ENCODE assay signal across 12 cellular contexts in genomic region chr7:90312745-90313144, GRCh38. TPM values are rescaled to one million over a fixed set of nuclear protein-coding genes. Genes with fewer than 3 reads are reported as not detected.
DNase-seq lines count a peak whose midpoint lies in the region; ATAC-seq, FAIRE-seq and TF ChIP-seq lines count a peak whose summit lies in the region.
"Had no signal": no experiment of that assay in that cellular context is flagged by ENCODE, and none has a peak within 500 bp of the region (broad histone marks: within the 10 kb centered on the region; RNA-seq: fewer than 3 reads in every experiment).

No MANE protein-coding gene starts in this region.

- H3F3A ChIP-seq in Loucy (ENCODE audit: low read depth), result no peaks in the 10 kb centered on the region

- H3K9me3 ChIP-seq in Loucy (ENCODE audit: insufficient read depth, low read depth, low read length), result no peaks in the 10 kb centered on the region
- H3K9me3 ChIP-seq in K562 (replicated peaks; ENCODE audit: control insufficient read depth, insufficient read depth, low read depth, low read length), result no peaks in the 10 kb centered on the region
- H3K9me3 ChIP-seq: pancreas had no signal

- no peak for TF ChIP-seq EP300 in K562 (IDR thresholded peaks at IDR 0.05; ENCODE audit: low read length)

- no peaks in the 10 kb centered on the region for H3K27me3 ChIP-seq in Loucy (ENCODE audit: insufficient read depth, low read length, poor library complexity, severe bottlenecking)
- H3K27me3 ChIP-seq in K562 (ENCODE audit: control insufficient read depth in 2 of 2, insufficient read depth in 2 of 2, low read length in 2 of 2), result no peaks in the 10 kb centered on the region; a peak in 1 of 5 replicates
- H3K27me3 ChIP-seq: pancreas had no signal

- no peaks in the 10 kb centered on the region for H3K36me3 ChIP-seq in Loucy (ENCODE audit: insufficient read depth, low read length)
- no peaks in the 10 kb centered on the region for H3K36me3 ChIP-seq in K562 (ENCODE audit: control insufficient read depth, insufficient read depth, low read length)
- H3K36me3 ChIP-seq: pancreas had no signal

- H3K4me2 ChIP-seq in Loucy (ENCODE audit: low read depth, low read length, poor library complexity, severe bottlenecking), result no peak overlapping the region
- H3K4me2 ChIP-seq in K562 (ENCODE audit: insufficient read depth, low read length), result no peak overlapping the region

- no TSS peak for BruUV-seq in K562 (replicated peaks; lab: Mats Ljungman, UMichigan)

- no peaks in the 10 kb centered on the region for H3K9me1 ChIP-seq in K562 (ENCODE audit: control insufficient read depth, insufficient read depth, low read length)

- TF ChIP-seq CTCF in GM12864 (IDR thresholded peaks at IDR 0.05; ENCODE audit: low read depth, low read length, missing control alignments) (peak; percentile 38), Loucy (conservative IDR thresholded peaks at IDR 0.05; ENCODE audit: low read length) (peak; percentile 57), K562 (IDR thresholded peaks at IDR 0.05 in 2 of 3, conservative IDR thresholded peaks at IDR 0.05 in 1 of 3; ENCODE audit: insufficient read depth in 2 of 3, low read depth in 1 of 3, low read length in 3 of 3) (peak in 1 of 3 experiments; percentile 47; a peak in 3 of 6 replicates)

- TF ChIP-seq RAD21 in K562 (CRISPR knock-in tag; conservative IDR thresholded peaks at IDR 0.05 in 1 of 2, IDR thresholded peaks at IDR 0.05 in 1 of 2), result peak in 1 of 2 experiments; percentile 49; a peak in 1 of 4 replicates

- in situ Hi-C loops in K562 (cut with MboI), result no loop called here

- intact Hi-C loops in K562 (cut with micrococcal nuclease), result loop anchor here (2.0 kb wide), 1 partner anchor 114 kb away; no protein-coding TSS in a partner anchor

- DNase-seq in GM12864 (ENCODE audit: low read depth) (no peak), K562 (ENCODE audit: extremely low read depth in 1 of 4, low spot score in 3 of 4) (peak in 1 of 4 experiments; percentile 11), myocyte (ENCODE audit: low read depth) (peak; percentile 25)
- DNase-seq in stimulated activated CD8-positive, alpha-beta memory T cell treated with anti-CD3 and anti-CD28 coated beads, Interleukin-4, amount 100 ng/mL, for 48 hours, result no peak
- DNase-seq: activated CD4-positive, alpha-beta memory T cell treated with anti-CD3 and anti-CD28 coated beads, Interleukin-2, amount 10 ng/mL, durations not matched to agents 7 days and 5 days; HCEC 1CT; pancreas had no signal

- H3K27ac ChIP-seq in K562 (ENCODE audit: extremely low read depth, low read depth, low read length), result no peak overlapping the region
- H3K27ac ChIP-seq: pancreas had no signal

- FAIRE-seq in K562 (lab: Jason Lieb, UNC), result peak; percentile 29
- FAIRE-seq: pancreas had no signal

- no peaks in the 10 kb centered on the region for H3K4me1 ChIP-seq in Loucy (ENCODE audit: insufficient read depth, low read length, poor library complexity, severe bottlenecking)
- H3K4me1 ChIP-seq in K562 (replicated peaks in 1 of 2; ENCODE audit: control insufficient read depth in 2 of 2, insufficient read depth in 2 of 2, low read length in 2 of 2), result no peaks in the 10 kb centered on the region
- H3K4me1 ChIP-seq: pancreas had no signal

- no peaks in the 10 kb centered on the region for H3K9me2 ChIP-seq in Loucy (replicated peaks; ENCODE audit: low read depth, low read length)

- no peak overlapping the region for H3K9ac ChIP-seq in Loucy (ENCODE audit: low read depth, low read length, poor library complexity, severe bottlenecking)
- H3K9ac ChIP-seq in K562 (ENCODE audit: insufficient read depth in 1 of 2, low read depth in 2 of 2, low read length in 2 of 2), result no peak overlapping the region

- H3K4me3 ChIP-seq in GM12864 (ENCODE audit: low read depth, low read length) (no peak overlapping the region), Loucy (ENCODE audit: low read length, poor library complexity, severe bottlenecking) (no peak overlapping the region), K562 (no peak overlapping the region)
- H3K4me3 ChIP-seq: pancreas had no signal

- H2AFZ ChIP-seq in Loucy (ENCODE audit: low read length) (no peak overlapping the region), K562 (ENCODE audit: low read depth, low read length) (no peak overlapping the region)

- H4K20me1 ChIP-seq in Loucy (ENCODE audit: insufficient read depth, low read length, poor library complexity, severe bottlenecking) (no peaks in the 10 kb centered on the region), K562 (replicated peaks; ENCODE audit: control insufficient read depth, insufficient read depth, low read length) (no peaks in the 10 kb centered on the region)

- ATAC-seq in K562 (peak; percentile 67; the same call in 2 of the 3 replicates), GM21723 (IDR thresholded peaks at IDR 0.05; ENCODE audit: unreplicated experiment) (no peak), HG03280 (IDR thresholded peaks at IDR 0.05; ENCODE audit: unreplicated experiment) (no peak), HG02678 (IDR thresholded peaks at IDR 0.05; ENCODE audit: unreplicated experiment) (no peak)
- ATAC-seq: pancreas had no signal

- H3K79me2 ChIP-seq in Loucy (ENCODE audit: insufficient read depth, low read length), result no peaks in the 10 kb centered on the region
- H3K79me2 ChIP-seq in K562 (ENCODE audit: control insufficient read depth, insufficient read depth, low read length), result no peaks in the 10 kb centered on the region

- 25% methylated on average over 2 of the region's 2 CpGs for whole genome bisulfite sequencing in K562 (ENCODE audit: insufficient coverage, low coverage, missing lambda C conversion rate)

- POLR2A ChIA-PET in K562 (lab: Yijun Ruan, JAX), result interaction anchor here (1.1 kb wide), 1 partner anchor 91 kb away, joined by 3 read pairs; the partner anchor contains the start of gene CLDN12

- CTCF ChIA-PET in K562 (lab: Yijun Ruan, JAX; ENCODE audit: low intra/inter-chr PET ratio), result no interaction called here

- no peak for TF ChIP-seq POLR2A in K562 (conservative IDR thresholded peaks at IDR 0.05)

TF ChIP-seq in K562, 482 proteins besides CTCF, POLR2A, EP300 and RAD21 (continues in another document):
- TF ChIP-seq ZFP30 (CRISPR knock-in tag; IDR thresholded peaks at IDR 0.05; ENCODE audit: borderline replicate concordance) (no peak), ZNF354B (CRISPR knock-in tag; IDR thresholded peaks at IDR 0.05) (no peak), MTA1 (IDR thresholded peaks at IDR 0.05; ENCODE audit: borderline replicate concordance) (no peak), NELFE (IDR thresholded peaks at IDR 0.05; ENCODE audit: insufficient read depth, insufficient read length) (no peak), TBP (optimal IDR thresholded peaks at IDR 0.05; ENCODE audit: low read depth, low read length) (no peak), NFE2 (IDR thresholded peaks at IDR 0.05; ENCODE audit: low read depth) (no peak)

RNA-seq across cellular contexts. Expression of gene FAM237B, which starts 8.4 kb away (rescaled TPM):
- not detected in 2 replicates for total RNA-seq in K562 (2011; cell fraction: chromatin; rRNA removed; ENCODE audit: low replicate concordance)
- not detected in 2 replicates for total RNA-seq in K562 (2011; cell fraction: nucleolus; rRNA removed)
- not detected in 2 replicates for total RNA-seq in K562 (2011; cell fraction: nucleoplasm; rRNA removed)
- total RNA-seq in K562 (2014; rRNA removed) (not detected in 2 replicates), K562 (2014; rRNA removed; fragmentation: Illumina TruSeq; extraction: Trizol) (not detected in 2 replicates), K562 (2015; rRNA removed; fragmentation: Illumina TruSeq; extraction: Trizol) (not detected in 2 replicates), K562 (2021) (not detected in 2 replicates), myocyte (not detected in 2 replicates)
- polyA plus RNA-seq in K562 (2011; rRNA removed) (not detected in 2 replicates), K562 (2014; fragmentation: Illumina TruSeq; extraction: Trizol) (not detected in 2 replicates), K562 (2014; fragmentation: Nextera tagmentation; extraction: Ambion mirVana) (not detected), K562 (2014; rRNA removed) (not detected in 2 replicates)
- not detected in 2 replicates for polyA plus RNA-seq in K562 (2011; cell fraction: cytosol; rRNA removed)
- not detected in 2 replicates for polyA plus RNA-seq in K562 (2011; cell fraction: nucleus; rRNA removed)
- not detected in 2 replicates for polyA plus RNA-seq in K562 (2012)
- polyA minus RNA-seq in K562 (2011; rRNA and poly(A)+ RNA removed), result not detected in 2 replicates
- not detected in 2 replicates for polyA minus RNA-seq in K562 (2011; cell fraction: cytosol; rRNA and poly(A)+ RNA removed)
- polyA minus RNA-seq in K562 (2011; cell fraction: nucleus; rRNA and poly(A)+ RNA removed), result not detected in 2 replicates
- polyA plus RNA-seq in myocyte (2012), result not detected
- total RNA-seq: activated CD4-positive, alpha-beta memory T cell treated with anti-CD3 and anti-CD28 coated beads, Interleukin-2, amount 10 ng/mL, durations not matched to agents 7 days and 5 days; cardiac septum; pancreas had no signal
- polyA plus RNA-seq: pancreas had no signal

RNA-seq across cellular contexts. Expression of gene GTPBP10, which starts 33.8 kb away (rescaled TPM):
- total RNA-seq in K562 (2011; cell fraction: chromatin; rRNA removed; ENCODE audit: low replicate concordance), result 46.1 and 128 TPM in 2 replicates
- total RNA-seq in K562 (2011; cell fraction: nucleolus; rRNA removed), result 21.3 and 33.0 TPM in 2 replicates
- total RNA-seq in K562 (2011; cell fraction: nucleoplasm; rRNA removed), result 25.0 and 47.4 TPM in 2 replicates
- total RNA-seq in K562 (2014; rRNA removed) (19.3 and 34.6 TPM in 2 replicates), K562 (2014; rRNA removed; fragmentation: Illumina TruSeq; extraction: Trizol) (78.7 and 91.3 TPM in 2 replicates), K562 (2015; rRNA removed; fragmentation: Illumina TruSeq; extraction: Trizol) (35.6 and 40.9 TPM in 2 replicates), K562 (2021) (58.3 and 65.2 TPM in 2 replicates), myocyte (13.0 and 17.4 TPM in 2 replicates)
- polyA plus RNA-seq in K562 (2011; rRNA removed) (41.8 and 75.2 TPM in 2 replicates), K562 (2014; fragmentation: Illumina TruSeq; extraction: Trizol) (62.1 and 89.8 TPM in 2 replicates), K562 (2014; fragmentation: Nextera tagmentation; extraction: Ambion mirVana) (10 to 100 TPM; 87.7 to 87.9 TPM), K562 (2014; rRNA removed) (53.2 and 76.4 TPM in 2 replicates)
- 4.6 and 11.1 TPM in 2 replicates for polyA plus RNA-seq in K562 (2011; cell fraction: cytosol; rRNA removed)
- 20.4 and 24.2 TPM in 2 replicates for polyA plus RNA-seq in K562 (2011; cell fraction: nucleus; rRNA removed)
- 33.3 and 42.8 TPM in 2 replicates for polyA plus RNA-seq in K562 (2012)
- polyA minus RNA-seq in K562 (2011; rRNA and poly(A)+ RNA removed), result 58.9 and 71.1 TPM in 2 replicates
- 3.0 and 13.5 TPM in 2 replicates for polyA minus RNA-seq in K562 (2011; cell fraction: cytosol; rRNA and poly(A)+ RNA removed)
- polyA minus RNA-seq in K562 (2011; cell fraction: nucleus; rRNA and poly(A)+ RNA removed), result 28.3 and 30.2 TPM in 2 replicates
- 8.4 TPM for polyA plus RNA-seq in myocyte (2012)
